In genomic region chr13:27126877-27127276, GRCh38 we compare ENCODE assay signal across 21 cellular contexts. TPM values are rescaled to one million over a fixed set of nuclear protein-coding genes. Genes with fewer than 3 reads are reported as not detected.
DNase-seq lines count a peak whose midpoint lies in the region; ATAC-seq lines count a peak whose summit lies in the region.
"Had no signal": no experiment of that assay in that cellular context is flagged by ENCODE, and none has a peak within 500 bp of the region (broad histone marks: within the 10 kb centered on the region; RNA-seq: fewer than 3 reads in every experiment).

No MANE protein-coding gene starts in this region.

- H3K9me3 ChIP-seq in right cardiac atrium (ENCODE audit: control insufficient read depth, low read length): no peaks in the 10 kb centered on the region
- H3K9me3 ChIP-seq: SJCRH30, thoracic aorta, uterus had no signal

- POLR2A ChIA-PET in activated CD4-positive, alpha-beta T cell treated with anti-CD3 and anti-CD28 coated beads for 36 hours (lab: Charles Lee): interaction anchor here (0.6 kb wide), 1 partner anchor 35 kb away, joined by 4 read pairs; no protein-coding TSS in a partner anchor

- H3K9me3 Mint-ChIP-seq in activated CD4-positive, alpha-beta T cell treated with anti-CD3 and anti-CD28 coated beads for 36 hours (ENCODE audit: low read depth): peaks cover 28% of the 10 kb centered on the region
- peaks cover 10% of the 10 kb centered on the region for H3K9me3 Mint-ChIP-seq in stimulated activated naive CD8-positive, alpha-beta T cell treated with anti-CD3 and anti-CD28 coated beads, Interleukin-15, Interleukin-2, amounts not matched to agents 100 ng/mL and 50 ng/mL, for 24 hours
- peaks cover 13 to 25% of the 10 kb centered on the region in 2 donors for H3K9me3 Mint-ChIP-seq in stimulated activated naive CD8-positive, alpha-beta T cell treated with anti-CD3 and anti-CD28 coated beads, Interleukin-15, amount 100 ng/mL, for 72 hours
- H3K9me3 Mint-ChIP-seq in central memory CD8-positive, alpha-beta T cell: peaks cover 5% of the 10 kb centered on the region

- H3K4me1 ChIP-seq in right cardiac atrium (ENCODE audit: control insufficient read depth, insufficient read depth, low read length): peaks cover 9% of the 10 kb centered on the region
- H3K4me1 ChIP-seq: neural progenitor cell, uterus had no signal

- no peak overlapping the region for H3K4me3 ChIP-seq in right cardiac atrium (ENCODE audit: low read length)
- H3K4me3 ChIP-seq: neural progenitor cell, thoracic aorta, uterus had no signal

- peaks cover 63% of the 10 kb centered on the region for H3K4me1 Mint-ChIP-seq in activated CD4-positive, alpha-beta T cell treated with anti-CD3 and anti-CD28 coated beads for 36 hours
- H3K4me1 Mint-ChIP-seq in stimulated activated naive CD8-positive, alpha-beta T cell treated with anti-CD3 and anti-CD28 coated beads, Interleukin-15, Interleukin-2, amounts not matched to agents 100 ng/mL and 50 ng/mL, for 24 hours (ENCODE audit: low read depth): peaks cover 82% of the 10 kb centered on the region
- H3K4me1 Mint-ChIP-seq in stimulated activated naive CD8-positive, alpha-beta T cell treated with anti-CD3 and anti-CD28 coated beads, Interleukin-15, amount 100 ng/mL, for 72 hours: peaks cover 73% of the 10 kb centered on the region
- peaks cover 61% of the 10 kb centered on the region for H3K4me1 Mint-ChIP-seq in central memory CD8-positive, alpha-beta T cell
- H3K4me1 Mint-ChIP-seq: neural progenitor cell had no signal

- no peak overlapping the region for H3K4me3 Mint-ChIP-seq in activated CD4-positive, alpha-beta T cell treated with anti-CD3 and anti-CD28 coated beads for 36 hours
- H3K4me3 Mint-ChIP-seq in stimulated activated naive CD8-positive, alpha-beta T cell treated with anti-CD3 and anti-CD28 coated beads, Interleukin-15, Interleukin-2, amounts not matched to agents 100 ng/mL and 50 ng/mL, for 24 hours: no peak overlapping the region
- H3K4me3 Mint-ChIP-seq in stimulated activated naive CD8-positive, alpha-beta T cell treated with anti-CD3 and anti-CD28 coated beads, Interleukin-15, amount 100 ng/mL, for 72 hours: peak overlapping the region in 1 of 2 donors; percentile 23
- no peak overlapping the region for H3K4me3 Mint-ChIP-seq in central memory CD8-positive, alpha-beta T cell
- H3K4me3 Mint-ChIP-seq: neural progenitor cell had no signal

- DNase-seq in activated CD4-positive, alpha-beta T cell treated with anti-CD3 and anti-CD28 coated beads for 36 hours: no peak
- DNase-seq in activated CD4-positive, alpha-beta T cell treated with anti-CD3 and anti-CD28 coated beads, Interleukin-2, amount 50 U/mL, for 48 hours: no peak
- no peak for DNase-seq in stimulated activated naive CD8-positive, alpha-beta T cell treated with anti-CD3 and anti-CD28 coated beads, Interleukin-15, amount 100 ng/mL, for 72 hours
- DNase-seq in central memory CD8-positive, alpha-beta T cell (ENCODE audit: low spot score in 2 of 2): no peak
- DNase-seq in right cardiac atrium (no peak), superior temporal gyrus (ENCODE audit: extremely low spot score) (no peak)
- DNase-seq: 8988T; NCI-H1105; NCI-H187 treated with DMSO at 0.1 percent for 48 hours; NCI-H69; posterior cingulate gyrus; SJCRH30; stimulated activated CD4-positive, alpha-beta T cell treated with anti-CD3 and anti-CD28 coated beads, Interleukin-4, amount 100 ng/mL, for 4 hours; stimulated activated naive CD4-positive, alpha-beta T cell; uterus had no signal

- no peak for ATAC-seq in activated CD4-positive, alpha-beta T cell treated with anti-CD3 and anti-CD28 coated beads for 36 hours
- ATAC-seq in stimulated activated naive CD8-positive, alpha-beta T cell treated with anti-CD3 and anti-CD28 coated beads, Interleukin-15, amount 100 ng/mL, for 72 hours: no peak
- no peak for ATAC-seq in central memory CD8-positive, alpha-beta T cell (replicated peaks; ENCODE audit: extremely low read depth, poor library complexity, severe bottlenecking)
- ATAC-seq in right cardiac atrium: no peak
- no peak for ATAC-seq in HG03457 (IDR thresholded peaks at IDR 0.05; ENCODE audit: unreplicated experiment)
- ATAC-seq: HCT116, sciatic nerve had no signal

- peak overlapping the region; percentile 3 for H3K27ac Mint-ChIP-seq in activated CD4-positive, alpha-beta T cell treated with anti-CD3 and anti-CD28 coated beads for 36 hours
- H3K27ac Mint-ChIP-seq in stimulated activated naive CD8-positive, alpha-beta T cell treated with anti-CD3 and anti-CD28 coated beads, Interleukin-15, Interleukin-2, amounts not matched to agents 100 ng/mL and 50 ng/mL, for 24 hours: peak overlapping the region; percentile 30
- no peak overlapping the region for H3K27ac Mint-ChIP-seq in stimulated activated naive CD8-positive, alpha-beta T cell treated with anti-CD3 and anti-CD28 coated beads, Interleukin-15, amount 100 ng/mL, for 72 hours
- peak overlapping the region; percentile 25 for H3K27ac Mint-ChIP-seq in central memory CD8-positive, alpha-beta T cell (ENCODE audit: low read depth)
- H3K27ac Mint-ChIP-seq: neural progenitor cell had no signal

- intact Hi-C loops in activated CD4-positive, alpha-beta T cell treated with anti-CD3 and anti-CD28 coated beads for 36 hours (cut with DNase I, micrococcal nuclease): no loop called here
- intact Hi-C loops in right cardiac atrium (cut with DNase I): no loop called here

- CTCF ChIA-PET in activated CD4-positive, alpha-beta T cell treated with anti-CD3 and anti-CD28 coated beads for 36 hours (lab: Charles Lee): interaction anchor here (0.6 to 0.7 kb wide), 2 partner anchors 17 to 253 kb away, joined by 3 read pairs; no protein-coding TSS in a partner anchor

- no peak overlapping the region for H3K27ac ChIP-seq in right cardiac atrium (ENCODE audit: low read length)
- H3K27ac ChIP-seq: neural progenitor cell, SJCRH30, thoracic aorta, uterus had no signal

- peaks cover 61% of the 10 kb centered on the region for H3K36me3 Mint-ChIP-seq in activated CD4-positive, alpha-beta T cell treated with anti-CD3 and anti-CD28 coated beads for 36 hours (ENCODE audit: low read depth)
- H3K36me3 Mint-ChIP-seq in stimulated activated naive CD8-positive, alpha-beta T cell treated with anti-CD3 and anti-CD28 coated beads, Interleukin-15, Interleukin-2, amounts not matched to agents 100 ng/mL and 50 ng/mL, for 24 hours (ENCODE audit: low read depth): peaks cover 66% of the 10 kb centered on the region
- peaks cover 8% of the 10 kb centered on the region for H3K36me3 Mint-ChIP-seq in central memory CD8-positive, alpha-beta T cell (ENCODE audit: insufficient read depth)

- no peaks in the 10 kb centered on the region for H3K27me3 Mint-ChIP-seq in activated CD4-positive, alpha-beta T cell treated with anti-CD3 and anti-CD28 coated beads for 36 hours
- H3K27me3 Mint-ChIP-seq in stimulated activated naive CD8-positive, alpha-beta T cell treated with anti-CD3 and anti-CD28 coated beads, Interleukin-15, Interleukin-2, amounts not matched to agents 100 ng/mL and 50 ng/mL, for 24 hours: no peaks in the 10 kb centered on the region
- H3K27me3 Mint-ChIP-seq in stimulated activated naive CD8-positive, alpha-beta T cell treated with anti-CD3 and anti-CD28 coated beads, Interleukin-15, amount 100 ng/mL, for 72 hours: no peaks in the 10 kb centered on the region
- H3K27me3 Mint-ChIP-seq in central memory CD8-positive, alpha-beta T cell: no peaks in the 10 kb centered on the region

- H3K27me3 ChIP-seq in right cardiac atrium (ENCODE audit: control insufficient read depth, insufficient read depth): no peaks in the 10 kb centered on the region
- H3K27me3 ChIP-seq: neural progenitor cell, SJCRH30, uterus had no signal

RNA-seq across cellular contexts. Expression of gene USP12, which starts 44.7 kb away (rescaled TPM):
- 10 to 100 TPM; 32.3 to 32.4 TPM for total RNA-seq in activated CD4-positive, alpha-beta T cell treated with anti-CD3 and anti-CD28 coated beads for 36 hours
- 10 to 100 TPM; 16.6 to 19.3 (median 18.4) TPM for total RNA-seq in right cardiac atrium
- 5.4 TPM for polyA plus RNA-seq in right cardiac atrium

Comparison
In these comparisons a context has a peak if more than half of its experiments do, and no peak if none do; other contexts are left out.
1. H3K27ac Mint-ChIP-seq: peak in activated CD4-positive, alpha-beta T cell treated with anti-CD3 and anti-CD28 coated beads for 36 hours (single experiment), stimulated activated naive CD8-positive, alpha-beta T cell treated with anti-CD3 and anti-CD28 coated beads, Interleukin-15, Interleukin-2, amounts not matched to agents 100 ng/mL and 50 ng/mL, for 24 hours (single experiment) and central memory CD8-positive, alpha-beta T cell (single experiment); none in stimulated activated naive CD8-positive, alpha-beta T cell treated with anti-CD3 and anti-CD28 coated beads, Interleukin-15, amount 100 ng/mL, for 72 hours (0 of 2).